Comparison of ENCODE assay signal across 8 cellular contexts in genomic region chr1:200510228-200510623, GRCh38.
DNase-seq lines count a peak whose midpoint lies in the region; ATAC-seq lines count a peak whose summit lies in the region.

No MANE protein-coding gene starts in this region.

- H3K9me3 ChIP-seq in mesenchymal stem cell (ENCODE audit: control insufficient read depth, low read length), result no peaks in the 10 kb centered on the region

- no peak overlapping the region for H3K4me3 ChIP-seq in mesenchymal stem cell (ENCODE audit: insufficient read depth in 1 of 2, low read depth in 1 of 2, low read length in 2 of 2)

- no peak overlapping the region for H3K18ac ChIP-seq in mesenchymal stem cell (ENCODE audit: low read depth in 1 of 2, low read length in 2 of 2)

- DNase-seq in C1 segment of cervical spinal cord (lab: John Stamatoyannopoulos, UW), result peak in 9 of 14 donors; percentile 3 to 35 (median 18)
- peak; percentile 34 for DNase-seq in NCI-H526 treated with DMSO at 0.1 percent for 48 hours (lab: John Stamatoyannopoulos, UW)
- DNase-seq in activated CD4-positive, alpha-beta T cell treated with anti-CD3 and anti-CD28 coated beads, Interleukin-2, amount 50 U/mL, for 48 hours, result peak; percentile 69 to 77
- peak; percentile 60 for DNase-seq in effector CD4-positive, alpha-beta T cell
- peak; percentile 84 for DNase-seq in mesenchymal stem cell
- peak; percentile 34 to 47 for DNase-seq in stimulated activated CD8-positive, alpha-beta memory T cell treated with anti-CD3 and anti-CD28 coated beads, Interleukin-2, amount 100 ng/mL, for 1 hour (ENCODE audit: low read depth in 2 of 2)

- no peaks in the 10 kb centered on the region for H3K79me1 ChIP-seq in mesenchymal stem cell (replicated peaks; ENCODE audit: low read length, poor library complexity, severe bottlenecking)

- H2AK5ac ChIP-seq in mesenchymal stem cell (ENCODE audit: low read length, severe bottlenecking), result no peak overlapping the region

- no peak overlapping the region for H4K8ac ChIP-seq in mesenchymal stem cell (ENCODE audit: low read length)

- no peak overlapping the region for H2BK12ac ChIP-seq in mesenchymal stem cell (ENCODE audit: low read length in 2 of 2)

- H3K14ac ChIP-seq in mesenchymal stem cell (ENCODE audit: low read length in 2 of 2), result no peak overlapping the region

- no peak overlapping the region for H4K91ac ChIP-seq in mesenchymal stem cell (ENCODE audit: low read length)

- H2BK120ac ChIP-seq in mesenchymal stem cell (ENCODE audit: low read depth, low read length), result no peak overlapping the region

- no peak overlapping the region for H3K4me2 ChIP-seq in mesenchymal stem cell (ENCODE audit: low read length, poor library complexity, severe bottlenecking)

- no peaks in the 10 kb centered on the region for H3K4me1 ChIP-seq in mesenchymal stem cell (ENCODE audit: control insufficient read depth, insufficient read depth, low read depth, low read length)

- 100% methylated on average over 1 of the region's 4 CpGs for WGBS in mesenchymal stem cell

- peak overlapping the region; percentile 30 for H3K9ac ChIP-seq in mesenchymal stem cell (ENCODE audit: low read length)

- H2BK5ac ChIP-seq in mesenchymal stem cell (ENCODE audit: low read depth, low read length, poor library complexity, severe bottlenecking), result no peak overlapping the region

- H3K27ac ChIP-seq in mesenchymal stem cell (ENCODE audit: low read length, poor library complexity, severe bottlenecking), result no peak overlapping the region

- no peak overlapping the region for H3K4ac ChIP-seq in mesenchymal stem cell (ENCODE audit: low read depth in 1 of 2, low read length in 2 of 2)

- no peaks in the 10 kb centered on the region for H3K36me3 ChIP-seq in mesenchymal stem cell (ENCODE audit: control insufficient read depth in 1 of 2, insufficient read depth in 2 of 2, low read depth in 1 of 2, low read length in 2 of 2)

- H3K27me3 ChIP-seq in mesenchymal stem cell (ENCODE audit: control insufficient read depth in 1 of 2, insufficient read depth in 1 of 2, low read length in 2 of 2), result no peaks in the 10 kb centered on the region

- H2AFZ ChIP-seq in mesenchymal stem cell (ENCODE audit: low read depth, low read length), result no peak overlapping the region

- ATAC-seq in GM19043 (IDR thresholded peaks at IDR 0.05; ENCODE audit: low read depth, unreplicated experiment), result peak; percentile 91
- ATAC-seq in HG03469 (IDR thresholded peaks at IDR 0.05; ENCODE audit: unreplicated experiment), result peak; percentile 88

- H3K23ac ChIP-seq in mesenchymal stem cell (ENCODE audit: low read length in 2 of 2), result no peak overlapping the region

- no peak overlapping the region for H2BK15ac ChIP-seq in mesenchymal stem cell (ENCODE audit: low read depth, poor library complexity, severe bottlenecking)

Comparison
In these comparisons a context has a peak if more than half of its experiments do, and no peak if none do; other contexts are left out.
1. DNase-seq: peak in every context shown above with its lines; median percentile 84 in mesenchymal stem cell; 73 in activated CD4-positive, alpha-beta T cell treated with anti-CD3 and anti-CD28 coated beads, Interleukin-2, amount 50 U/mL, for 48 hours; 60 in effector CD4-positive, alpha-beta T cell; 40 in stimulated activated CD8-positive, alpha-beta memory T cell treated with anti-CD3 and anti-CD28 coated beads, Interleukin-2, amount 100 ng/mL, for 1 hour; 34 in NCI-H526 treated with DMSO at 0.1 percent for 48 hours; 18 in C1 segment of cervical spinal cord.